In the genomic region with DNA sequence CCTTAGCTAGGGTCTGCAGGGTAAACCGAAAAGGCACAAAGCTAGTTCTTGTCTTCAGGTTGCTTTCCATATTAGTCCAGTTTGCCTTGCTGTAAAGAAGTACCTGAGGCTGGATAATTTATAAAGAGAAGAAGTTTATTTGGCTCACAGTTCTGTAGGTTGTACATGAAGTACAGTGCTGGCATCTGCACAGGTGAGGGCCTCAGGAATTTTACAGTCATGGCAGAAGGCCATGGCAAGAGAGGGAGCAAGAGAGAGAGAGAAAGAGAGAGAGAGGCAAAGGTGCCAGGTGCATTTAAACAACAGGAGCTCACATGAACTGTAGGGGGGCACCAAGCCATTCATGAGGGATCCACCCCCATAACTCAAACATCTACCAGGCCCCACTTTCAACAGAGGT, we compare ENCODE assay signal across 4 cellular contexts.
"Had no signal": no experiment of that assay in that cellular context is flagged by ENCODE, and none has a peak within 500 bp of the region (broad histone marks: within the 10 kb centered on the region; RNA-seq: fewer than 3 reads in every experiment).

No MANE protein-coding gene starts in this region.

- DNase-seq: IMR-90, KBM-7, KG1 had no signal

- H3K4me3 ChIP-seq: K562 had no signal
